ENCODE assay signal across 1 cellular context in the genomic region with DNA sequence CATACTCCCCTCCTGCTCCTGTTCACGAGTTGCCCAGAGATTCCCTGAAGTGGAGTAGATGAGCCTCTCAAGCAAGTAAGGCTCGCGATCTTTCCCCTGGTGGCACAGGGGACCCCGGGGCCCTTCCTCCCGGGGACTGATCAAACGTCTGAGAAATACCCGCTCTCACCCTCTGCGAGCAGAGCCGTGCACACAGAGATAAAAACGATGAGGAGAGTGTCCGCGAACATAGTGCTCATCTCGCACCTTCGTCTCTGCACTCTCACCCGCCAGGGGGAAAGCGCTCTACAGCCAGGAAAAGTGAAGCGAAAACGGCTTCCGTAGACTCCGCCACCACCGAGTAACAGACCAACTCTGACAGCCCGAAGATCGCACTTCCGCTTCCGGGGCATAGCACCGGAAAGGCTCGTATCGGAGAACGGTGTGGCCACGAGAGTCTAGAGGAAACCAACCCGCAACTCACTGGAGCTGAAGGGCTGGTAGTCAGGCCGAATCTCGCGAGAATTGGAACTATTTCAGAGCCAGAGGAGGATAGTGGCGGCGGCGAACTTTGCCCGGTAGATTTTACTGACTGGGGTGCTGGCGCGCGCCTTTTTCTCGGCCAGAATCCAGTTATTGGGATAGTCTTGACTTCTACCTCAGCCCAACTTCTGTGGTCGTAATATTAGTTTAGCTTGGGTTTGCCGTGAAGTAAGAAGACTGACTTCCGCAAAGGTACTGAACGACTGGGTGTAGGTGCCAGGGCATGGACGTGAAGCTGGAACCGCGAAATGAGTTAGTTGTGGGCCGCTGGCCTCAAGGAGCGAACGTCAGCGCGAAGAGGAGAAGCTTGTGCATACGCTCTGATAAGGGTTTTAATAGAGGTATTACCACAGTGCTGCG.
TF ChIP-seq lines count a peak whose summit lies in the region.

A gene with protein sequence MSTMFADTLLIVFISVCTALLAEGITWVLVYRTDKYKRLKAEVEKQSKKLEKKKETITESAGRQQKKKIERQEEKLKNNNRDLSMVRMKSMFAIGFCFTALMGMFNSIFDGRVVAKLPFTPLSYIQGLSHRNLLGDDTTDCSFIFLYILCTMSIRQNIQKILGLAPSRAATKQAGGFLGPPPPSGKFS (minus strand): TSS at position 356 of the 882 bp plus-strand sequence. CDS start 117 bp downstream, at position 239.

TF ChIP-seq in K562, 482 proteins besides CTCF, POLR2A, EP300 and RAD21 (continued from another document and continues in another):
- TF ChIP-seq, protein P1, sequence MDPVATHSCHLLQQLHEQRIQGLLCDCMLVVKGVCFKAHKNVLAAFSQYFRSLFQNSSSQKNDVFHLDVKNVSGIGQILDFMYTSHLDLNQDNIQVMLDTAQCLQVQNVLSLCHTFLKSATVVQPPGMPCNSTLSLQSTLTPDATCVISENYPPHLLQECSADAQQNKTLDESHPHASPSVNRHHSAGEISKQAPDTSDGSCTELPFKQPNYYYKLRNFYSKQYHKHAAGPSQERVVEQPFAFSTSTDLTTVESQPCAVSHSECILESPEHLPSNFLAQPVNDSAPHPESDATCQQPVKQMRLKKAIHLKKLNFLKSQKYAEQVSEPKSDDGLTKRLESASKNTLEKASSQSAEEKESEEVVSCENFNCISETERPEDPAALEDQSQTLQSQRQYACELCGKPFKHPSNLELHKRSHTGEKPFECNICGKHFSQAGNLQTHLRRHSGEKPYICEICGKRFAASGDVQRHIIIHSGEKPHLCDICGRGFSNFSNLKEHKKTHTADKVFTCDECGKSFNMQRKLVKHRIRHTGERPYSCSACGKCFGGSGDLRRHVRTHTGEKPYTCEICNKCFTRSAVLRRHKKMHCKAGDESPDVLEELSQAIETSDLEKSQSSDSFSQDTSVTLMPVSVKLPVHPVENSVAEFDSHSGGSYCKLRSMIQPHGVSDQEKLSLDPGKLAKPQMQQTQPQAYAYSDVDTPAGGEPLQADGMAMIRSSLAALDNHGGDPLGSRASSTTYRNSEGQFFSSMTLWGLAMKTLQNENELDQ (CRISPR knock-in tag; IDR thresholded peaks at IDR 0.05; ENCODE audit: borderline replicate concordance) = no peak
- TF ChIP-seq POU5F1 (IDR thresholded peaks at IDR 0.05; ENCODE audit: borderline replicate concordance, low read depth, low read length, partially characterized antibody) = peak; percentile 70
- peak; percentile 100 for TF ChIP-seq NR2C2 (CRISPR knock-in tag; IDR thresholded peaks at IDR 0.05)
- TF ChIP-seq NR2C2 (tag; IDR thresholded peaks at IDR 0.05) = peak; percentile 100
- TF ChIP-seq, protein P2, sequence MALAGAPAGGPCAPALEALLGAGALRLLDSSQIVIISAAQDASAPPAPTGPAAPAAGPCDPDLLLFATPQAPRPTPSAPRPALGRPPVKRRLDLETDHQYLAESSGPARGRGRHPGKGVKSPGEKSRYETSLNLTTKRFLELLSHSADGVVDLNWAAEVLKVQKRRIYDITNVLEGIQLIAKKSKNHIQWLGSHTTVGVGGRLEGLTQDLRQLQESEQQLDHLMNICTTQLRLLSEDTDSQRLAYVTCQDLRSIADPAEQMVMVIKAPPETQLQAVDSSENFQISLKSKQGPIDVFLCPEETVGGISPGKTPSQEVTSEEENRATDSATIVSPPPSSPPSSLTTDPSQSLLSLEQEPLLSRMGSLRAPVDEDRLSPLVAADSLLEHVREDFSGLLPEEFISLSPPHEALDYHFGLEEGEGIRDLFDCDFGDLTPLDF (CRISPR knock-in tag; IDR thresholded peaks at IDR 0.05) = peak; percentile 58; the same call in 1 of the 2 replicates
- TF ChIP-seq, protein P3, sequence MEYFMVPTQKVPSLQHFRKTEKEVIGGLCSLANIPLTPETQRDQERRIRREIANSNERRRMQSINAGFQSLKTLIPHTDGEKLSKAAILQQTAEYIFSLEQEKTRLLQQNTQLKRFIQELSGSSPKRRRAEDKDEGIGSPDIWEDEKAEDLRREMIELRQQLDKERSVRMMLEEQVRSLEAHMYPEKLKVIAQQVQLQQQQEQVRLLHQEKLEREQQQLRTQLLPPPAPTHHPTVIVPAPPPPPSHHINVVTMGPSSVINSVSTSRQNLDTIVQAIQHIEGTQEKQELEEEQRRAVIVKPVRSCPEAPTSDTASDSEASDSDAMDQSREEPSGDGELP (CRISPR knock-in tag; IDR thresholded peaks at IDR 0.05; ENCODE audit: borderline replicate concordance) = peak; percentile 90
- TF ChIP-seq CBX8 (IDR thresholded peaks at IDR 0.05; ENCODE audit: borderline replicate concordance, extremely low read depth, low read depth, low read length, poor library complexity, severe bottlenecking) = no peak
- peak; percentile 54 for TF ChIP-seq NFIC (IDR thresholded peaks at IDR 0.05)
- TF ChIP-seq STAT5B (CRISPR knock-in tag; IDR thresholded peaks at IDR 0.05) = no peak
- peak; percentile 75 for TF ChIP-seq ZFX (CRISPR knock-in tag; IDR thresholded peaks at IDR 0.05)
- TF ChIP-seq SUPT5H (IDR thresholded peaks at IDR 0.05) = peak; percentile 95
- peak; percentile 38 to 68; a peak in 2 of 4 replicates for TF ChIP-seq TBL1XR1 (IDR thresholded peaks at IDR 0.05; ENCODE audit: low read length in 2 of 2)
- TF ChIP-seq FOXK2 (conservative IDR thresholded peaks at IDR 0.05 in 1 of 2, IDR thresholded peaks at IDR 0.05 in 1 of 2; ENCODE audit: low read depth in 2 of 2) = peak; percentile 78 to 84; a peak in 3 of 4 replicates
- TF ChIP-seq, protein P4, sequence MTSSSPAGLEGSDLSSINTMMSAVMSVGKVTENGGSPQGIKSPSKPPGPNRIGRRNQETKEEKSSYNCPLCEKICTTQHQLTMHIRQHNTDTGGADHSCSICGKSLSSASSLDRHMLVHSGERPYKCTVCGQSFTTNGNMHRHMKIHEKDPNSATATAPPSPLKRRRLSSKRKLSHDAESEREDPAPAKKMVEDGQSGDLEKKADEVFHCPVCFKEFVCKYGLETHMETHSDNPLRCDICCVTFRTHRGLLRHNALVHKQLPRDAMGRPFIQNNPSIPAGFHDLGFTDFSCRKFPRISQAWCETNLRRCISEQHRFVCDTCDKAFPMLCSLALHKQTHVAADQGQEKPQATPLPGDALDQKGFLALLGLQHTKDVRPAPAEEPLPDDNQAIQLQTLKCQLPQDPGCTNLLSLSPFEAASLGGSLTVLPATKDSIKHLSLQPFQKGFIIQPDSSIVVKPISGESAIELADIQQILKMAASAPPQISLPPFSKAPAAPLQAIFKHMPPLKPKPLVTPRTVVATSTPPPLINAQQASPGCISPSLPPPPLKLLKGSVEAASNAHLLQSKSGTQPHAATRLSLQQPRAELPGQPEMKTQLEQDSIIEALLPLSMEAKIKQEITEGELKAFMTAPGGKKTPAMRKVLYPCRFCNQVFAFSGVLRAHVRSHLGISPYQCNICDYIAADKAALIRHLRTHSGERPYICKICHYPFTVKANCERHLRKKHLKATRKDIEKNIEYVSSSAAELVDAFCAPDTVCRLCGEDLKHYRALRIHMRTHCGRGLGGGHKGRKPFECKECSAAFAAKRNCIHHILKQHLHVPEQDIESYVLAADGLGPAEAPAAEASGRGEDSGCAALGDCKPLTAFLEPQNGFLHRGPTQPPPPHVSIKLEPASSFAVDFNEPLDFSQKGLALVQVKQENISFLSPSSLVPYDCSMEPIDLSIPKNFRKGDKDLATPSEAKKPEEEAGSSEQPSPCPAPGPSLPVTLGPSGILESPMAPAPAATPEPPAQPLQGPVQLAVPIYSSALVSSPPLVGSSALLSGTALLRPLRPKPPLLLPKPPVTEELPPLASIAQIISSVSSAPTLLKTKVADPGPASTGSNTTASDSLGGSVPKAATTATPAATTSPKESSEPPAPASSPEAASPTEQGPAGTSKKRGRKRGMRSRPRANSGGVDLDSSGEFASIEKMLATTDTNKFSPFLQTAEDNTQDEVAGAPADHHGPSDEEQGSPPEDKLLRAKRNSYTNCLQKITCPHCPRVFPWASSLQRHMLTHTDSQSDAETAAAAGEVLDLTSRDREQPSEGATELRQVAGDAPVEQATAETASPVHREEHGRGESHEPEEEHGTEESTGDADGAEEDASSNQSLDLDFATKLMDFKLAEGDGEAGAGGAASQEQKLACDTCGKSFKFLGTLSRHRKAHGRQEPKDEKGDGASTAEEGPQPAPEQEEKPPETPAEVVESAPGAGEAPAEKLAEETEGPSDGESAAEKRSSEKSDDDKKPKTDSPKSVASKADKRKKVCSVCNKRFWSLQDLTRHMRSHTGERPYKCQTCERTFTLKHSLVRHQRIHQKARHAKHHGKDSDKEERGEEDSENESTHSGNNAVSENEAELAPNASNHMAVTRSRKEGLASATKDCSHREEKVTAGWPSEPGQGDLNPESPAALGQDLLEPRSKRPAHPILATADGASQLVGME (CRISPR knock-in tag; IDR thresholded peaks at IDR 0.05) = peak; percentile 67; the same call in 1 of the 2 replicates
- peak; percentile 59; the same call in 1 of the 2 replicates for TF ChIP-seq ZNF644 (tag; IDR thresholded peaks at IDR 0.05; ENCODE audit: low read depth)
- TF ChIP-seq NR2F6 (CRISPR knock-in tag; IDR thresholded peaks at IDR 0.05) = peak; percentile 72; the same call in 1 of the 2 replicates
- TF ChIP-seq BACH1 (tag; IDR thresholded peaks at IDR 0.05) = no peak
- TF ChIP-seq ARID1B (IDR thresholded peaks at IDR 0.05) = 0 out of 2 replicates have a peak, but pooled peaks have one; percentile 8
- peak; percentile 72 for TF ChIP-seq HDAC2 (IDR thresholded peaks at IDR 0.05)
- peak; percentile 89 for TF ChIP-seq TAF9B (IDR thresholded peaks at IDR 0.05; ENCODE audit: partially characterized antibody)
- TF ChIP-seq CCAR2 (IDR thresholded peaks at IDR 0.05; ENCODE audit: low read depth, low read length) = no peak
- peak; percentile 84 for TF ChIP-seq SIN3B (IDR thresholded peaks at IDR 0.05; ENCODE audit: low read depth)
- TF ChIP-seq ZNF354B (CRISPR knock-in tag; IDR thresholded peaks at IDR 0.05) = no peak
- TF ChIP-seq ZFP1 (CRISPR knock-in tag; IDR thresholded peaks at IDR 0.05) = no peak
- TF ChIP-seq, protein P5, sequence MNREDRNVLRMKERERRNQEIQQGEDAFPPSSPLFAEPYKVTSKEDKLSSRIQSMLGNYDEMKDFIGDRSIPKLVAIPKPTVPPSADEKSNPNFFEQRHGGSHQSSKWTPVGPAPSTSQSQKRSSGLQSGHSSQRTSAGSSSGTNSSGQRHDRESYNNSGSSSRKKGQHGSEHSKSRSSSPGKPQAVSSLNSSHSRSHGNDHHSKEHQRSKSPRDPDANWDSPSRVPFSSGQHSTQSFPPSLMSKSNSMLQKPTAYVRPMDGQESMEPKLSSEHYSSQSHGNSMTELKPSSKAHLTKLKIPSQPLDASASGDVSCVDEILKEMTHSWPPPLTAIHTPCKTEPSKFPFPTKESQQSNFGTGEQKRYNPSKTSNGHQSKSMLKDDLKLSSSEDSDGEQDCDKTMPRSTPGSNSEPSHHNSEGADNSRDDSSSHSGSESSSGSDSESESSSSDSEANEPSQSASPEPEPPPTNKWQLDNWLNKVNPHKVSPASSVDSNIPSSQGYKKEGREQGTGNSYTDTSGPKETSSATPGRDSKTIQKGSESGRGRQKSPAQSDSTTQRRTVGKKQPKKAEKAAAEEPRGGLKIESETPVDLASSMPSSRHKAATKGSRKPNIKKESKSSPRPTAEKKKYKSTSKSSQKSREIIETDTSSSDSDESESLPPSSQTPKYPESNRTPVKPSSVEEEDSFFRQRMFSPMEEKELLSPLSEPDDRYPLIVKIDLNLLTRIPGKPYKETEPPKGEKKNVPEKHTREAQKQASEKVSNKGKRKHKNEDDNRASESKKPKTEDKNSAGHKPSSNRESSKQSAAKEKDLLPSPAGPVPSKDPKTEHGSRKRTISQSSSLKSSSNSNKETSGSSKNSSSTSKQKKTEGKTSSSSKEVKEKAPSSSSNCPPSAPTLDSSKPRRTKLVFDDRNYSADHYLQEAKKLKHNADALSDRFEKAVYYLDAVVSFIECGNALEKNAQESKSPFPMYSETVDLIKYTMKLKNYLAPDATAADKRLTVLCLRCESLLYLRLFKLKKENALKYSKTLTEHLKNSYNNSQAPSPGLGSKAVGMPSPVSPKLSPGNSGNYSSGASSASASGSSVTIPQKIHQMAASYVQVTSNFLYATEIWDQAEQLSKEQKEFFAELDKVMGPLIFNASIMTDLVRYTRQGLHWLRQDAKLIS (CRISPR knock-in tag; IDR thresholded peaks at IDR 0.05) = 0 out of 2 replicates have a peak, but pooled peaks have one; percentile 61
- TF ChIP-seq CBFA2T3 (IDR thresholded peaks at IDR 0.05) = 0 out of 2 replicates have a peak, but pooled peaks have one; percentile 7
- TF ChIP-seq, protein P6, sequence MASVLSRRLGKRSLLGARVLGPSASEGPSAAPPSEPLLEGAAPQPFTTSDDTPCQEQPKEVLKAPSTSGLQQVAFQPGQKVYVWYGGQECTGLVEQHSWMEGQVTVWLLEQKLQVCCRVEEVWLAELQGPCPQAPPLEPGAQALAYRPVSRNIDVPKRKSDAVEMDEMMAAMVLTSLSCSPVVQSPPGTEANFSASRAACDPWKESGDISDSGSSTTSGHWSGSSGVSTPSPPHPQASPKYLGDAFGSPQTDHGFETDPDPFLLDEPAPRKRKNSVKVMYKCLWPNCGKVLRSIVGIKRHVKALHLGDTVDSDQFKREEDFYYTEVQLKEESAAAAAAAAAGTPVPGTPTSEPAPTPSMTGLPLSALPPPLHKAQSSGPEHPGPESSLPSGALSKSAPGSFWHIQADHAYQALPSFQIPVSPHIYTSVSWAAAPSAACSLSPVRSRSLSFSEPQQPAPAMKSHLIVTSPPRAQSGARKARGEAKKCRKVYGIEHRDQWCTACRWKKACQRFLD (CRISPR knock-in tag; IDR thresholded peaks at IDR 0.05) = 0 out of 2 replicates have a peak, but pooled peaks have one; percentile 46
- TF ChIP-seq, protein P7, sequence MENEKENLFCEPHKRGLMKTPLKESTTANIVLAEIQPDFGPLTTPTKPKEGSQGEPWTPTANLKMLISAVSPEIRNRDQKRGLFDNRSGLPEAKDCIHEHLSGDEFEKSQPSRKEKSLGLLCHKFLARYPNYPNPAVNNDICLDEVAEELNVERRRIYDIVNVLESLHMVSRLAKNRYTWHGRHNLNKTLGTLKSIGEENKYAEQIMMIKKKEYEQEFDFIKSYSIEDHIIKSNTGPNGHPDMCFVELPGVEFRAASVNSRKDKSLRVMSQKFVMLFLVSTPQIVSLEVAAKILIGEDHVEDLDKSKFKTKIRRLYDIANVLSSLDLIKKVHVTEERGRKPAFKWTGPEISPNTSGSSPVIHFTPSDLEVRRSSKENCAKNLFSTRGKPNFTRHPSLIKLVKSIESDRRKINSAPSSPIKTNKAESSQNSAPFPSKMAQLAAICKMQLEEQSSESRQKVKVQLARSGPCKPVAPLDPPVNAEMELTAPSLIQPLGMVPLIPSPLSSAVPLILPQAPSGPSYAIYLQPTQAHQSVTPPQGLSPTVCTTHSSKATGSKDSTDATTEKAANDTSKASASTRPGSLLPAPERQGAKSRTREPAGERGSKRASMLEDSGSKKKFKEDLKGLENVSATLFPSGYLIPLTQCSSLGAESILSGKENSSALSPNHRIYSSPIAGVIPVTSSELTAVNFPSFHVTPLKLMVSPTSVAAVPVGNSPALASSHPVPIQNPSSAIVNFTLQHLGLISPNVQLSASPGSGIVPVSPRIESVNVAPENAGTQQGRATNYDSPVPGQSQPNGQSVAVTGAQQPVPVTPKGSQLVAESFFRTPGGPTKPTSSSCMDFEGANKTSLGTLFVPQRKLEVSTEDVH (IDR thresholded peaks at IDR 0.05; ENCODE audit: low read depth, partially characterized antibody) = peak; percentile 96
- TF ChIP-seq NCOA4 (IDR thresholded peaks at IDR 0.05; ENCODE audit: partially characterized antibody) = no peak
- no peak; the same call in 1 of the 2 replicates for TF ChIP-seq BMI1 (IDR thresholded peaks at IDR 0.05; ENCODE audit: low read length)
- TF ChIP-seq NR2C1 (IDR thresholded peaks at IDR 0.05) = peak; percentile 100
- TF ChIP-seq NR2C1 (tag; IDR thresholded peaks at IDR 0.05) = peak; percentile 100
